In genomic region chr9:33105939-33106338, GRCh38 we compare ENCODE assay signal across 1 cellular context.
TF ChIP-seq lines count a peak whose summit lies in the region.

No MANE protein-coding gene starts in this region.

TF ChIP-seq in IMR-90, 13 proteins besides CTCF, POLR2A, EP300 and RAD21 (continued from another document):
- TF ChIP-seq USF2 (IDR thresholded peaks at IDR 0.05; ENCODE audit: low read depth, low read length), result no peak
- TF ChIP-seq FOS (IDR thresholded peaks at IDR 0.05; ENCODE audit: low read depth, low read length), result no peak
- no peak for TF ChIP-seq NFE2L2 (IDR thresholded peaks at IDR 0.05; ENCODE audit: low read depth, low read length)
- TF ChIP-seq RFX5 (IDR thresholded peaks at IDR 0.05; ENCODE audit: low read depth, low read length), result no peak
- TF ChIP-seq MAFK (IDR thresholded peaks at IDR 0.05; ENCODE audit: low read depth, low read length), result no peak
- TF ChIP-seq BHLHE40 (IDR thresholded peaks at IDR 0.05; ENCODE audit: low read depth, low read length), result no peak
- no peak for TF ChIP-seq ELK1 (IDR thresholded peaks at IDR 0.05; ENCODE audit: borderline replicate concordance, low read depth, low read length)
- no peak for TF ChIP-seq SMC3 (IDR thresholded peaks at IDR 0.05; ENCODE audit: low read depth, low read length)
- TF ChIP-seq CEBPB (IDR thresholded peaks at IDR 0.05; ENCODE audit: low read depth, low read length), result no peak
